Comparison of ENCODE assay signal across 21 cellular contexts in the genomic region with DNA sequence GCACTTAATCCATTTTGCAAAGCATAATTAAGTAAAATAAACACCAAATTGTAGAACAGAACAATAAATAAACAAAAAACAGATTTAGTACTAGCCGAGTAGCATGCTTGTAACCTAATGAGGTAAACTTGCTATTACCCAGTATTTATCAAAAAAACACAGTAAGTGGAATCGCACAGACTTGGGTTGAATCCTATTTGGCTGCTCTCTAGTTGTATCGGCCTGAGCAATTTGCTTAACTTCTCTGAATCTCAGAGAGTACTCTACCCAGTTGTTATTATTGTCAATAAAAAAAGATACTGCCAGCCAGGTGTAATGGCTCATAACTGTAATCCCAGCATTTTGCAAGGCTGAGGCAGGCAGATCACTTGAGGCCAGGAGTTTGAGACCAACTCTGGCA.
"Had no signal": no experiment of that assay in that cellular context is flagged by ENCODE, and none has a peak within 500 bp of the region (broad histone marks: within the 10 kb centered on the region; RNA-seq: fewer than 3 reads in every experiment).

No MANE protein-coding gene starts in this region.

- H3K4me3 ChIP-seq: adrenal gland, body of pancreas, sigmoid colon, SK-N-MC, stomach, uterus had no signal

- ATAC-seq: activated CD8-positive, alpha-beta memory T cell treated with anti-CD3 and anti-CD28 coated beads, Interleukin-2, amount 10 ng/mL, durations not matched to agents 7 days and 5 days; foreskin keratinocyte had no signal

- H3K9me3 ChIP-seq: adrenal gland, body of pancreas, sigmoid colon, stomach, uterus had no signal

- H3K27ac Mint-ChIP-seq: activated CD4-positive, alpha-beta memory T cell treated with anti-CD3 and anti-CD28 coated beads for 36 hours; activated CD8-positive, alpha-beta memory T cell treated with anti-CD3 and anti-CD28 coated beads, Interleukin-2, amount 10 ng/mL, durations not matched to agents 7 days and 5 days had no signal

- H3K4me3 Mint-ChIP-seq: activated CD4-positive, alpha-beta memory T cell treated with anti-CD3 and anti-CD28 coated beads for 36 hours; activated CD8-positive, alpha-beta memory T cell treated with anti-CD3 and anti-CD28 coated beads, Interleukin-2, amount 10 ng/mL, durations not matched to agents 7 days and 5 days; central memory CD8-positive, alpha-beta T cell; naive B cell had no signal

- H3K36me3 Mint-ChIP-seq: activated CD4-positive, alpha-beta memory T cell treated with anti-CD3 and anti-CD28 coated beads for 36 hours; activated CD8-positive, alpha-beta memory T cell treated with anti-CD3 and anti-CD28 coated beads, Interleukin-2, amount 10 ng/mL, durations not matched to agents 7 days and 5 days; naive B cell had no signal

- H3K27ac ChIP-seq: body of pancreas, foreskin keratinocyte, SK-N-MC had no signal

- H3K4me1 ChIP-seq: adrenal gland, uterus had no signal

- DNase-seq: activated CD4-positive, alpha-beta memory T cell treated with anti-CD3 and anti-CD28 coated beads for 36 hours; activated CD8-positive, alpha-beta memory T cell treated with anti-CD3 and anti-CD28 coated beads, Interleukin-2, amount 10 ng/mL, durations not matched to agents 7 days and 5 days; activated naive CD4-positive, alpha-beta T cell treated with anti-CD3 and anti-CD28 coated beads, Interleukin-2, amount 50 U/mL, for 16 hours; activated T-cell treated with anti-CD3 and anti-CD28 coated beads, Interleukin-2, amount 50 U/mL, for 1 hour; cortex of kidney; effector CD8-positive, alpha-beta T cell; foreskin keratinocyte; glutamatergic neuron; mammary epithelial cell; naive B cell; nucleus accumbens; sigmoid colon; stimulated activated CD4-positive, alpha-beta T cell treated with anti-CD3 and anti-CD28 coated beads, Interleukin-12 subunit alpha, Interleukin-12 subunit beta, amount 100 ng/mL, for 4 hours; stimulated activated CD4-positive, alpha-beta T cell treated with anti-CD3 and anti-CD28 coated beads, Interleukin-2, amount 100 ng/mL, for 24 hours; T-helper 9 cell had no signal

- H3K4me1 Mint-ChIP-seq: activated CD8-positive, alpha-beta memory T cell treated with anti-CD3 and anti-CD28 coated beads, Interleukin-2, amount 10 ng/mL, durations not matched to agents 7 days and 5 days; central memory CD8-positive, alpha-beta T cell had no signal

- H3K36me3 ChIP-seq: adrenal gland, sigmoid colon, stomach, uterus had no signal

- H3K9me3 Mint-ChIP-seq: activated CD4-positive, alpha-beta memory T cell treated with anti-CD3 and anti-CD28 coated beads for 36 hours; naive B cell had no signal

- H3K27me3 ChIP-seq: adrenal gland, body of pancreas, foreskin keratinocyte, sigmoid colon, stomach, uterus had no signal

- H3K27me3 Mint-ChIP-seq: activated CD4-positive, alpha-beta memory T cell treated with anti-CD3 and anti-CD28 coated beads for 36 hours; activated CD8-positive, alpha-beta memory T cell treated with anti-CD3 and anti-CD28 coated beads, Interleukin-2, amount 10 ng/mL, durations not matched to agents 7 days and 5 days; central memory CD8-positive, alpha-beta T cell; naive B cell had no signal
